Comparison of ENCODE assay signal across 11 cellular contexts in genomic region chr3:141489184-141489583, GRCh38. TPM values are rescaled to one million over a fixed set of nuclear protein-coding genes. Genes with fewer than 3 reads are reported as not detected.
DNase-seq lines count a peak whose midpoint lies in the region; ATAC-seq and TF ChIP-seq lines count a peak whose summit lies in the region.
"Had no signal": no experiment of that assay in that cellular context is flagged by ENCODE, and none has a peak within 500 bp of the region (broad histone marks: within the 10 kb centered on the region; RNA-seq: fewer than 3 reads in every experiment).

No MANE protein-coding gene starts in this region.

- peaks cover 44% of the 10 kb centered on the region for H3K36me3 Mint-ChIP-seq in activated T-helper 2 cell treated with anti-CD3 and anti-CD28 coated beads, Interferon-gamma antibody, Interleukin-2, Interleukin-4, amounts not matched to agents 10 μg/mL and 5 μg/mL and 100 μg/mL, durations not matched to agents 14 hours and 24 hours and 36 hours (ENCODE audit: low read depth)
- H3K36me3 Mint-ChIP-seq in nephron (ENCODE audit: low read depth): no peaks in the 10 kb centered on the region

- H3K9me3 Mint-ChIP-seq in activated T-helper 2 cell treated with anti-CD3 and anti-CD28 coated beads, Interferon-gamma antibody, Interleukin-2, Interleukin-4, amounts not matched to agents 10 μg/mL and 5 μg/mL and 100 μg/mL, durations not matched to agents 14 hours and 24 hours and 36 hours: no peaks in the 10 kb centered on the region
- no peaks in the 10 kb centered on the region for H3K9me3 Mint-ChIP-seq in nephron

- DNase-seq in NK-92 treated with Interleukin-12 subunit alpha and Interleukin-12 subunit beta, amount 100 ng/mL, for 24 hours (lab: John Stamatoyannopoulos, UW): peak; percentile 23
- no peak for DNase-seq in NK-92 (lab: John Stamatoyannopoulos, UW; ENCODE audit: unreplicated experiment)
- no peak for DNase-seq in activated T-helper 2 cell treated with anti-CD3 and anti-CD28 coated beads, Interferon-gamma antibody, Interleukin-2, Interleukin-4, amounts not matched to agents 10 μg/mL and 5 μg/mL and 100 μg/mL, durations not matched to agents 14 hours and 24 hours and 36 hours (ENCODE audit: low spot score)
- no peak for DNase-seq in Ammon's horn (ENCODE audit: low spot score)
- DNase-seq: foreskin keratinocyte, kidney, NCI-H69 had no signal

- intact Hi-C loops in activated T-helper 2 cell treated with anti-CD3 and anti-CD28 coated beads, Interferon-gamma antibody, Interleukin-2, Interleukin-4, amounts not matched to agents 10 μg/mL and 5 μg/mL and 100 μg/mL, durations not matched to agents 14 hours and 24 hours and 36 hours (cut with micrococcal nuclease): no loop called here

- ATAC-seq in HG02610 (IDR thresholded peaks at IDR 0.05; ENCODE audit: unreplicated experiment) (peak; percentile 18), GM18511 (IDR thresholded peaks at IDR 0.05; ENCODE audit: unreplicated experiment) (no peak), HG03457 (IDR thresholded peaks at IDR 0.05; ENCODE audit: unreplicated experiment) (no peak)
- ATAC-seq: foreskin keratinocyte had no signal

- peak overlapping the region; percentile 13 for H3K27ac Mint-ChIP-seq in activated T-helper 2 cell treated with anti-CD3 and anti-CD28 coated beads, Interferon-gamma antibody, Interleukin-2, Interleukin-4, amounts not matched to agents 10 μg/mL and 5 μg/mL and 100 μg/mL, durations not matched to agents 14 hours and 24 hours and 36 hours
- H3K27ac Mint-ChIP-seq in nephron: peak overlapping the region in 1 of 3 experiments; percentile 34

- H3K4me3 Mint-ChIP-seq in activated T-helper 2 cell treated with anti-CD3 and anti-CD28 coated beads, Interferon-gamma antibody, Interleukin-2, Interleukin-4, amounts not matched to agents 10 μg/mL and 5 μg/mL and 100 μg/mL, durations not matched to agents 14 hours and 24 hours and 36 hours (ENCODE audit: low read depth): peak overlapping the region; percentile 58
- peak overlapping the region; percentile 64 to 77 (median 75) for H3K4me3 Mint-ChIP-seq in nephron

- no peaks in the 10 kb centered on the region for H3K27me3 Mint-ChIP-seq in activated T-helper 2 cell treated with anti-CD3 and anti-CD28 coated beads, Interferon-gamma antibody, Interleukin-2, Interleukin-4, amounts not matched to agents 10 μg/mL and 5 μg/mL and 100 μg/mL, durations not matched to agents 14 hours and 24 hours and 36 hours (ENCODE audit: low read depth)
- H3K27me3 Mint-ChIP-seq in nephron (ENCODE audit: low read depth): no peaks in the 10 kb centered on the region

- H3K4me1 Mint-ChIP-seq in activated T-helper 2 cell treated with anti-CD3 and anti-CD28 coated beads, Interferon-gamma antibody, Interleukin-2, Interleukin-4, amounts not matched to agents 10 μg/mL and 5 μg/mL and 100 μg/mL, durations not matched to agents 14 hours and 24 hours and 36 hours (ENCODE audit: low read depth): peaks cover 62% of the 10 kb centered on the region
- peaks cover 31% of the 10 kb centered on the region for H3K4me1 Mint-ChIP-seq in nephron

- TF ChIP-seq CTCF in nephron (IDR thresholded peaks at IDR 0.05; ENCODE audit: unreplicated experiment in 3 of 3): no peak

RNA-seq across cellular contexts. Expression of gene RASA2, which starts 2.4 kb away (rescaled TPM):
- total RNA-seq in activated T-helper 2 cell treated with anti-CD3 and anti-CD28 coated beads, Interferon-gamma antibody, Interleukin-2, Interleukin-4, amounts not matched to agents 10 μg/mL and 5 μg/mL and 100 μg/mL, durations not matched to agents 14 hours and 24 hours and 36 hours: 30.0 and 34.5 TPM in 2 replicates
